18 cellular contexts compared by ENCODE assay signal in the genomic region with DNA sequence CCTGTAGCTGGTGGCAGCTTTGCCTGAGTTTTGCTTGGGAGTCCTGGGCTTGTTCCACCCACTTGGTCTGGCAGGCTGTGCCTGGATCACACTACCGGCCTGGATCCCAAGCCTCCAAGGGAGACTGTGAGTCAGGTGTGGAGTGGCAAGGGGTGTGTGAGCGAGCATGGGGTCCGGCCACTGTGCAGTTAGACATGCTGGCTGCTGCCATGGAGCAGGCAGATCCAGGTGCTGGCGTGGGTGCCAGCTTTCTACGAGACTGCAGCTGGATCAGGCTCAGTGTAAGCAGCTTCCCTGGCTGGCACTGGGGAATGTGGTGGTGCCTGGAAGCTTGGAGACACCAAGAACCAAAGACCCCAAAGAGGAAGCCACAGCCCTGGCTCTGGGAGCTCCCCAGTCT.
DNase-seq lines count a peak whose midpoint lies in the region; ATAC-seq and TF ChIP-seq lines count a peak whose summit lies in the region.
"Had no signal": no experiment of that assay in that cellular context is flagged by ENCODE, and none has a peak within 500 bp of the region (broad histone marks: within the 10 kb centered on the region; RNA-seq: fewer than 3 reads in every experiment).

No MANE protein-coding gene starts in this region.

- intact Hi-C loops in activated CD4-positive, alpha-beta T cell treated with anti-CD3 and anti-CD28 coated beads, Interleukin-2, amount 10 ng/mL, durations not matched to agents 24 days and 14 days (cut with micrococcal nuclease) = no loop called here
- intact Hi-C loops in CD4-positive, alpha-beta T cell (cut with DNase I, micrococcal nuclease) = no loop called here

- peaks cover 6% of the 10 kb centered on the region for H3K9me3 Mint-ChIP-seq in activated CD4-positive, alpha-beta T cell treated with anti-CD3 and anti-CD28 coated beads, Interleukin-2, amount 10 ng/mL, durations not matched to agents 24 days and 14 days
- H3K9me3 Mint-ChIP-seq in CD4-positive, alpha-beta T cell = no peaks in the 10 kb centered on the region
- H3K9me3 Mint-ChIP-seq: CD8-positive, alpha-beta memory T cell had no signal

- H3K4me3 ChIP-seq in brain microvascular endothelial cell (ENCODE audit: low read depth, low read length) = no peak overlapping the region
- H3K4me3 ChIP-seq: BLaER1, GM12878 had no signal

- POLR2A ChIA-PET in CD4-positive, alpha-beta T cell (lab: Charles Lee) = interaction anchor here (0.5 to 4.5 kb wide), 2 partner anchors 12 to 147 kb away, joined by 4 to 47 read pairs; no protein-coding TSS in a partner anchor

- in situ Hi-C loops in brain microvascular endothelial cell (cut with HindIII; ENCODE audit: low pct_ligation_motif_present, low sequenced_read_pairs) = no loop called here

- TF ChIP-seq CTCF in CD4-positive, alpha-beta T cell (IDR thresholded peaks at IDR 0.05) = no peak
- no peak for TF ChIP-seq CTCF in brain microvascular endothelial cell (IDR thresholded peaks at IDR 0.05; ENCODE audit: low read depth, low read length, missing control alignments)

- peaks cover 29% of the 10 kb centered on the region for H3K4me1 Mint-ChIP-seq in activated CD4-positive, alpha-beta T cell treated with anti-CD3 and anti-CD28 coated beads, Interleukin-2, amount 10 ng/mL, durations not matched to agents 24 days and 14 days
- H3K4me1 Mint-ChIP-seq in CD4-positive, alpha-beta T cell (ENCODE audit: low read depth) = peaks cover 67% of the 10 kb centered on the region
- H3K4me1 Mint-ChIP-seq: CD14-positive monocyte had no signal

- no peak overlapping the region for H3K4me3 Mint-ChIP-seq in activated CD4-positive, alpha-beta T cell treated with anti-CD3 and anti-CD28 coated beads, Interleukin-2, amount 10 ng/mL, durations not matched to agents 24 days and 14 days
- H3K4me3 Mint-ChIP-seq in CD4-positive, alpha-beta T cell = no peak overlapping the region
- H3K4me3 Mint-ChIP-seq: CD14-positive monocyte, H9 had no signal

- no peaks in the 10 kb centered on the region for H3K36me3 ChIP-seq in brain microvascular endothelial cell (replicated peaks)
- H3K36me3 ChIP-seq: BLaER1 had no signal

- H3K27ac Mint-ChIP-seq in activated CD4-positive, alpha-beta T cell treated with anti-CD3 and anti-CD28 coated beads, Interleukin-2, amount 10 ng/mL, durations not matched to agents 24 days and 14 days = no peak overlapping the region
- H3K27ac Mint-ChIP-seq in CD4-positive, alpha-beta T cell = peak overlapping the region; percentile 32
- H3K27ac Mint-ChIP-seq: CD14-positive monocyte, H9 had no signal

- no peaks in the 10 kb centered on the region for H3K36me3 Mint-ChIP-seq in activated CD4-positive, alpha-beta T cell treated with anti-CD3 and anti-CD28 coated beads, Interleukin-2, amount 10 ng/mL, durations not matched to agents 24 days and 14 days (ENCODE audit: low read depth)
- no peaks in the 10 kb centered on the region for H3K36me3 Mint-ChIP-seq in CD4-positive, alpha-beta T cell (ENCODE audit: low read depth)
- H3K36me3 Mint-ChIP-seq: CD14-positive monocyte had no signal

- no peaks in the 10 kb centered on the region for H3K27me3 ChIP-seq in CD4-positive, alpha-beta T cell (ENCODE audit: control insufficient read depth, insufficient read depth, low read length)
- peaks cover 2% of the 10 kb centered on the region for H3K27me3 ChIP-seq in brain microvascular endothelial cell (replicated peaks)
- H3K27me3 ChIP-seq: BLaER1 had no signal

- H3K27me3 Mint-ChIP-seq in activated CD4-positive, alpha-beta T cell treated with anti-CD3 and anti-CD28 coated beads, Interleukin-2, amount 10 ng/mL, durations not matched to agents 24 days and 14 days = peaks cover 23% of the 10 kb centered on the region
- H3K27me3 Mint-ChIP-seq in CD4-positive, alpha-beta T cell = no peaks in the 10 kb centered on the region

- CTCF ChIA-PET in CD4-positive, alpha-beta T cell (lab: Charles Lee) = interaction anchor here (1.2 to 1.8 kb wide), 2 partner anchors 11 to 39 kb away, joined by 3 to 4 read pairs; no protein-coding TSS in a partner anchor

- H3K27ac ChIP-seq in CD4-positive, alpha-beta T cell (ENCODE audit: low read depth, low read length) = no peak overlapping the region
- H3K27ac ChIP-seq in brain microvascular endothelial cell = no peak overlapping the region
- H3K27ac ChIP-seq: BLaER1 had no signal

- ATAC-seq in CD4-positive, alpha-beta T cell (ENCODE audit: poor library complexity) = no peak
- ATAC-seq in esophagus mucosa = peak; percentile 25
- ATAC-seq in HG03039 (IDR thresholded peaks at IDR 0.05; ENCODE audit: unreplicated experiment) = no peak
- ATAC-seq: GM12878, HepG2 had no signal

- H3K9me3 ChIP-seq in CD4-positive, alpha-beta T cell (ENCODE audit: control insufficient read depth, low read length) = no peaks in the 10 kb centered on the region
- H3K9me3 ChIP-seq: BLaER1 had no signal

- DNase-seq in activated CD4-positive, alpha-beta T cell treated with anti-CD3 and anti-CD28 coated beads, Interleukin-2, amount 10 ng/mL, durations not matched to agents 24 days and 14 days = peak; percentile 47
- no peak for DNase-seq in activated CD4-positive, alpha-beta T cell treated with anti-CD3 and anti-CD28 coated beads, Interleukin-2, amount 50 U/mL, for 48 hours
- DNase-seq in CD4-positive, alpha-beta T cell = no peak
- DNase-seq in M059J (ENCODE audit: low read depth) (peak; percentile 14), brain microvascular endothelial cell (no peak), middle frontal gyrus (ENCODE audit: extremely low spot score, low spot score) (no peak)
- DNase-seq: 8988T; CD8-positive, alpha-beta memory T cell; COR-L47; DMS 273 treated with DMSO at 0.1 percent for 48 hours; EL; H9 had no signal

Comparison
In these comparisons a context has a peak if more than half of its experiments do, and no peak if none do; other contexts are left out.
1. DNase-seq: peak in activated CD4-positive, alpha-beta T cell treated with anti-CD3 and anti-CD28 coated beads, Interleukin-2, amount 10 ng/mL, durations not matched to agents 24 days and 14 days (single experiment) and M059J (single experiment); none in activated CD4-positive, alpha-beta T cell treated with anti-CD3 and anti-CD28 coated beads, Interleukin-2, amount 50 U/mL, for 48 hours (0 of 2), CD4-positive, alpha-beta T cell (0 of 10), brain microvascular endothelial cell (single experiment) and middle frontal gyrus (single experiment).